ENCODE assay signal across 16 cellular contexts in the genomic region with DNA sequence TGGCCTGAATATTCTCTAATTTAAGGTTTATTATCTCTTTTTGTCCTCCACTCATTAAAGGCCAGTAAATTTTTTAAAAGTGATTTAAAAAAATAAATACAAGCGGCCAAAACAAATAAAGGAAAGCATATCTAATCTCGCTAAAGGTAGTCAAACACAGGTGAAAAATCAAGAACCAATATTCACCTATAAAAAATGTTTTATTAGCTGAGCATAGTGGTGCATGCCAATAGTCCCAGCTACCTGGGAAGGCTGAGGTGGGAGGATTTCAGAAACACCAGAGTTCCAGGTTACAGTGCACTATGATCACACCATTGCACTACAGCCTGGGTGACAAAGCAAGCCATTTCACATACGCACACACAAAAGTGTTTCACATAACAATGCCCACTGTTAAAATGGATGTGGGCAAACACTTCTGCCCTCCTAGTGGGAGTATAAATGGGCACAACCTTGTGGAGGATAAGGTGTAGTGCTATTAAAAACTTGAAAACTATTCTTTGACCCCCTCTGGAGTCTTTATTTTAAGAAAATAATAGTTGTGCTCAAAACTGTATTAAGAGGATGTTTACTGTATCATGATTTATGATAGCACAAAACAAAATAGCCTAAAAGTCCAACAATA.
"Had no signal": no experiment of that assay in that cellular context is flagged by ENCODE, and none has a peak within 500 bp of the region (broad histone marks: within the 10 kb centered on the region; RNA-seq: fewer than 3 reads in every experiment).

No MANE protein-coding gene starts in this region.

- H3K9me3 ChIP-seq: gastroesophageal sphincter, ovary, uterus had no signal

- H3K27ac ChIP-seq: gastroesophageal sphincter, ovary, uterus, WERI-Rb-1 had no signal

- H3K4me3 Mint-ChIP-seq: activated CD4-positive, alpha-beta memory T cell treated with anti-CD3 and anti-CD28 coated beads, Interleukin-2, amount 10 ng/mL, durations not matched to agents 7 days and 5 days; activated CD4-positive, alpha-beta T cell treated with anti-CD3 and anti-CD28 coated beads for 36 hours; activated T-helper 1 cell treated with anti-CD3 and anti-CD28 coated beads, Interleukin-12 subunit alpha, Interleukin-12 subunit beta, Interleukin-2, Interleukin-4 antibody, amounts not matched to agents 30 ng/mL and 10 ng/mL and 1 ng/mL, durations not matched to agents 14 hours and 24 hours and 36 hours; dendritic cell treated with granulocyte-macrophage colony-stimulating factor and Interleukin-4, amounts not matched to agents 40 ng/mL and 50 ng/mL, for 4 days; naive thymus-derived CD4-positive, alpha-beta T cell; stimulated activated effector memory CD8-positive, alpha-beta T cell treated with anti-CD3 and anti-CD28 coated beads, Interleukin-12 subunit alpha, Interleukin-12 subunit beta, amount 100 ng/mL, for 72 hours had no signal

- H3K9me3 Mint-ChIP-seq: activated CD4-positive, alpha-beta memory T cell treated with anti-CD3 and anti-CD28 coated beads, Interleukin-2, amount 10 ng/mL, durations not matched to agents 7 days and 5 days; activated T-helper 1 cell treated with anti-CD3 and anti-CD28 coated beads, Interleukin-12 subunit alpha, Interleukin-12 subunit beta, Interleukin-2, Interleukin-4 antibody, amounts not matched to agents 30 ng/mL and 10 ng/mL and 1 ng/mL, durations not matched to agents 14 hours and 24 hours and 36 hours; dendritic cell treated with granulocyte-macrophage colony-stimulating factor and Interleukin-4, amounts not matched to agents 40 ng/mL and 50 ng/mL, for 4 days; naive thymus-derived CD4-positive, alpha-beta T cell; stimulated activated effector memory CD8-positive, alpha-beta T cell treated with anti-CD3 and anti-CD28 coated beads, Interleukin-12 subunit alpha, Interleukin-12 subunit beta, amount 100 ng/mL, for 72 hours had no signal

- H3K27ac Mint-ChIP-seq: activated CD4-positive, alpha-beta memory T cell treated with anti-CD3 and anti-CD28 coated beads, Interleukin-2, amount 10 ng/mL, durations not matched to agents 7 days and 5 days; activated CD4-positive, alpha-beta T cell treated with anti-CD3 and anti-CD28 coated beads for 36 hours; activated T-helper 1 cell treated with anti-CD3 and anti-CD28 coated beads, Interleukin-12 subunit alpha, Interleukin-12 subunit beta, Interleukin-2, Interleukin-4 antibody, amounts not matched to agents 30 ng/mL and 10 ng/mL and 1 ng/mL, durations not matched to agents 14 hours and 24 hours and 36 hours; dendritic cell treated with granulocyte-macrophage colony-stimulating factor and Interleukin-4, amounts not matched to agents 40 ng/mL and 50 ng/mL, for 4 days; naive thymus-derived CD4-positive, alpha-beta T cell; stimulated activated effector memory CD8-positive, alpha-beta T cell treated with anti-CD3 and anti-CD28 coated beads, Interleukin-12 subunit alpha, Interleukin-12 subunit beta, amount 100 ng/mL, for 72 hours had no signal

- H3K27me3 Mint-ChIP-seq: activated CD4-positive, alpha-beta memory T cell treated with anti-CD3 and anti-CD28 coated beads, Interleukin-2, amount 10 ng/mL, durations not matched to agents 7 days and 5 days; activated CD4-positive, alpha-beta T cell treated with anti-CD3 and anti-CD28 coated beads for 36 hours; dendritic cell treated with granulocyte-macrophage colony-stimulating factor and Interleukin-4, amounts not matched to agents 40 ng/mL and 50 ng/mL, for 4 days had no signal

- DNase-seq: activated CD4-positive, alpha-beta memory T cell treated with anti-CD3 and anti-CD28 coated beads, Interleukin-2, amount 10 ng/mL, durations not matched to agents 7 days and 5 days; activated CD4-positive, alpha-beta T cell treated with anti-CD3 and anti-CD28 coated beads for 36 hours; activated CD8-positive, alpha-beta memory T cell treated with anti-CD3 and anti-CD28 coated beads, Interleukin-2, amount 50 U/mL, for 48 hours; activated naive CD4-positive, alpha-beta T cell treated with Interleukin-2 at 50 U/mL for 16 hours; anterior cingulate cortex; effector memory CD4-positive, alpha-beta T cell; mammary epithelial cell; naive thymus-derived CD4-positive, alpha-beta T cell; ovary; uterus; WERI-Rb-1 had no signal

- ATAC-seq: activated CD4-positive, alpha-beta T cell treated with anti-CD3 and anti-CD28 coated beads for 36 hours; gastroesophageal sphincter; left lobe of liver; naive thymus-derived CD4-positive, alpha-beta T cell; stimulated activated effector memory CD8-positive, alpha-beta T cell treated with anti-CD3 and anti-CD28 coated beads, Interleukin-12 subunit alpha, Interleukin-12 subunit beta, amount 100 ng/mL, for 72 hours had no signal

- H3K4me1 Mint-ChIP-seq: activated CD4-positive, alpha-beta memory T cell treated with anti-CD3 and anti-CD28 coated beads, Interleukin-2, amount 10 ng/mL, durations not matched to agents 7 days and 5 days; activated CD4-positive, alpha-beta T cell treated with anti-CD3 and anti-CD28 coated beads for 36 hours; naive thymus-derived CD4-positive, alpha-beta T cell; stimulated activated effector memory CD8-positive, alpha-beta T cell treated with anti-CD3 and anti-CD28 coated beads, Interleukin-12 subunit alpha, Interleukin-12 subunit beta, amount 100 ng/mL, for 72 hours had no signal

- H3K36me3 ChIP-seq: gastroesophageal sphincter, ovary, uterus, WERI-Rb-1 had no signal

- H3K36me3 Mint-ChIP-seq: naive thymus-derived CD4-positive, alpha-beta T cell; stimulated activated effector memory CD8-positive, alpha-beta T cell treated with anti-CD3 and anti-CD28 coated beads, Interleukin-12 subunit alpha, Interleukin-12 subunit beta, amount 100 ng/mL, for 72 hours had no signal

- H3K4me3 ChIP-seq: gastroesophageal sphincter, ovary, uterus had no signal

- H3K4me1 ChIP-seq: gastroesophageal sphincter, uterus had no signal
